In genomic region chr1:43936470-43937151, GRCh38 we compare ENCODE assay signal across 7 cellular contexts. TPM values are rescaled to one million over a fixed set of nuclear protein-coding genes. Genes with fewer than 3 reads are reported as not detected.
DNase-seq lines count a peak whose midpoint lies in the region; ATAC-seq, FAIRE-seq and TF ChIP-seq lines count a peak whose summit lies in the region.
"Had no signal": no experiment of that assay in that cellular context is flagged by ENCODE, and none has a peak within 500 bp of the region (broad histone marks: within the 10 kb centered on the region; RNA-seq: fewer than 3 reads in every experiment).

No MANE protein-coding gene starts in this region.

- H2AFZ ChIP-seq in GM23338 (no peak overlapping the region), HepG2 (ENCODE audit: low read length) (peak overlapping the region; percentile 50)

- WGBS in HepG2 (ENCODE audit: low lambda C conversion rate) = 10% methylated on average over 7 of the region's 49 CpGs

- H3K27me3 ChIP-seq in GM23338 (ENCODE audit: insufficient read depth) = peaks cover 8% of the 10 kb centered on the region
- H3K27me3 ChIP-seq in HepG2 (ENCODE audit: control insufficient read depth in 1 of 2, insufficient read depth in 2 of 2, low read length in 2 of 2) = no peaks in the 10 kb centered on the region

- CTCF ChIA-PET in HepG2 (lab: Yijun Ruan, JAX; ENCODE audit: low intra/inter-chr PET ratio, low total read pairs) = interaction anchor here (4.6 kb wide), 1 partner anchor 173 kb away, joined by 44 read pairs; no protein-coding TSS in a partner anchor

- BruUV-seq in HepG2 (replicated peaks; lab: Mats Ljungman, UMichigan) = no TSS peak

- TF ChIP-seq EP300 in HepG2 (IDR thresholded peaks at IDR 0.05; ENCODE audit: low read depth in 2 of 2, low read length in 2 of 2) = no peak
- TF ChIP-seq EP300 in HepG2 (CRISPR knock-in tag; IDR thresholded peaks at IDR 0.05; ENCODE audit: borderline replicate concordance) = no peak

- no peak for FAIRE-seq in HepG2 (lab: Jason Lieb, UNC)
- FAIRE-seq: TTC549 had no signal

- H3K36me3 ChIP-seq in GM23338 (ENCODE audit: insufficient read depth) (no peaks in the 10 kb centered on the region), HepG2 (replicated peaks in 1 of 2; ENCODE audit: control insufficient read depth in 1 of 2, insufficient read depth in 2 of 2, low read length in 2 of 2) (no peaks in the 10 kb centered on the region)

- H3K4me3 ChIP-seq in GM23338 = peak overlapping the region; percentile 70
- peak overlapping the region; percentile 50 to 84 (median 74) for H3K4me3 ChIP-seq in HepG2 (replicated peaks in 1 of 3; ENCODE audit: insufficient read depth in 1 of 3, low read depth in 2 of 3, low read length in 3 of 3)

- ATAC-seq in GM23338 = peak; percentile 18
- no peak for ATAC-seq in activated T-helper 17 cell treated with anti-CD3 and anti-CD28 coated beads, Interleukin-2, amount 50 U/mL, for 72 hours (replicated peaks)
- peak; percentile 54 for ATAC-seq in HepG2
- no peak for ATAC-seq in HG03045 (IDR thresholded peaks at IDR 0.05; ENCODE audit: unreplicated experiment)
- ATAC-seq in GM18519 (IDR thresholded peaks at IDR 0.05; ENCODE audit: low FRiP score, unreplicated experiment) = no peak

- DNase-seq in GM23338 (ENCODE audit: low spot score) (peak; percentile 85), HepG2 (ENCODE audit: low spot score) (peak; percentile 48), epidermal melanocyte (ENCODE audit: insufficient read length, low spot score) (no peak)

- peak overlapping the region; percentile 97 for H3K4me2 ChIP-seq in GM23338
- peak overlapping the region; percentile 99 for H3K4me2 ChIP-seq in HepG2 (ENCODE audit: low read depth, low read length)

- TF ChIP-seq POLR2A in HepG2 (IDR thresholded peaks at IDR 0.05; ENCODE audit: insufficient read depth in 1 of 2, low read depth in 2 of 2, low read length in 2 of 2) = peak; percentile 9 to 34; a peak in 1 of 4 replicates

- peaks cover 59% of the 10 kb centered on the region for H3K4me1 Mint-ChIP-seq in GM23338
- peaks cover 9% of the 10 kb centered on the region for H3K4me1 Mint-ChIP-seq in activated T-helper 17 cell treated with anti-CD3 and anti-CD28 coated beads, Interleukin-2, amount 50 U/mL, for 72 hours

- in situ Hi-C loops in HepG2 (cut with HindIII; ENCODE audit: extremely low pct_ligation_motif_present, low pct_unique_long_range_greater_than_20kb) = no loop called here

- TF ChIP-seq RAD21 in HepG2 (CRISPR knock-in tag; IDR thresholded peaks at IDR 0.05) = 0 out of 2 replicates have a peak, but pooled peaks have one; percentile 20

- no peak overlapping the region for H3K27ac Mint-ChIP-seq in GM23338
- no peak overlapping the region for H3K27ac Mint-ChIP-seq in activated T-helper 17 cell treated with anti-CD3 and anti-CD28 coated beads, Interleukin-2, amount 50 U/mL, for 72 hours

- peak overlapping the region; percentile 73 for H3K9ac ChIP-seq in HepG2 (ENCODE audit: insufficient read depth, low read depth, low read length)

- H3F3A ChIP-seq in GM23338 (replicated peaks; ENCODE audit: low read depth) = peaks cover 32% of the 10 kb centered on the region

- peak; percentile 49 to 51 for TF ChIP-seq CTCF in GM23338 (conservative IDR thresholded peaks at IDR 0.05; ENCODE audit: low read depth in 2 of 2)
- peak; percentile 51 for TF ChIP-seq CTCF in HepG2 (CRISPR knock-in tag; IDR thresholded peaks at IDR 0.05)

- no peaks in the 10 kb centered on the region for H3K9me3 ChIP-seq in HepG2 (ENCODE audit: low read length)

- peaks cover 4% of the 10 kb centered on the region; the same call in 1 of the 3 replicates for H3K36me3 Mint-ChIP-seq in GM23338 (ENCODE audit: low read depth)
- H3K36me3 Mint-ChIP-seq in activated T-helper 17 cell treated with anti-CD3 and anti-CD28 coated beads, Interleukin-2, amount 50 U/mL, for 72 hours (ENCODE audit: low read depth) = peaks cover 26% of the 10 kb centered on the region

- no peaks in the 10 kb centered on the region for H3K9me3 Mint-ChIP-seq in GM23338
- H3K9me3 Mint-ChIP-seq in activated T-helper 17 cell treated with anti-CD3 and anti-CD28 coated beads, Interleukin-2, amount 50 U/mL, for 72 hours = no peaks in the 10 kb centered on the region

- peaks cover 31% of the 10 kb centered on the region for H3K27me3 Mint-ChIP-seq in GM23338 (ENCODE audit: insufficient read depth, low read depth, poor library complexity)
- H3K27me3 Mint-ChIP-seq in activated T-helper 17 cell treated with anti-CD3 and anti-CD28 coated beads, Interleukin-2, amount 50 U/mL, for 72 hours = peaks cover 14% of the 10 kb centered on the region

- H3K4me1 ChIP-seq in GM23338 (ENCODE audit: insufficient read depth) (peaks cover 42% of the 10 kb centered on the region), HepG2 (ENCODE audit: insufficient read depth, low read length) (peaks cover 39% of the 10 kb centered on the region)

- no peaks in the 10 kb centered on the region for H3K9me2 ChIP-seq in GM23338 (ENCODE audit: insufficient read depth)

- intact Hi-C loops in HepG2 (cut with micrococcal nuclease; ENCODE audit: unreplicated experiment) = loop anchor here (1.0 to 10.0 kb wide), 2 partner anchors 10 to 98 kb away; partner anchors contain the start of genes IPO13 and SLC6A9

- POLR2A ChIA-PET in HepG2 (lab: Yijun Ruan, JAX) = interaction anchor here (1.3 to 4.3 kb wide), 5 partner anchors 11 to 287 kb away, joined by 5 to 38 read pairs (median 6); partner anchors contain the start of genes ATP6V0B, DPH2, IPO13 and KDM4A

- H4K20me1 ChIP-seq in GM23338 (replicated peaks; ENCODE audit: insufficient read depth) (peaks cover 16% of the 10 kb centered on the region), HepG2 (ENCODE audit: insufficient read depth, low read length) (no peaks in the 10 kb centered on the region)

- H3K27ac ChIP-seq in GM23338 (ENCODE audit: low read depth) (no peak overlapping the region), HepG2 (ENCODE audit: extremely low read length, insufficient read depth, low read length) (peak overlapping the region; percentile 57)

- H3K4me3 Mint-ChIP-seq in GM23338 = peak overlapping the region; percentile 81
- peak overlapping the region; percentile 29 for H3K4me3 Mint-ChIP-seq in activated T-helper 17 cell treated with anti-CD3 and anti-CD28 coated beads, Interleukin-2, amount 50 U/mL, for 72 hours

- 0 out of 2 replicates have a peak, but pooled peaks cover 7% of the 10 kb centered on the region for H3K79me2 ChIP-seq in GM23338 (replicated peaks; ENCODE audit: insufficient read depth)
- H3K79me2 ChIP-seq in HepG2 (ENCODE audit: insufficient read depth, low read length) = no peaks in the 10 kb centered on the region

RNA-seq across cellular contexts. Expression of gene ARTN, which starts 3.0 kb away (rescaled TPM):
- total RNA-seq in GM23338 (2014; rRNA removed; shearing (Covaris generic)) = 10.4 and 35.7 TPM in 2 replicates
- 6.7 and 7.6 TPM in 2 replicates for polyA plus RNA-seq in GM23338 (2016; fragmentation: Nextera tagmentation; extraction: Ambion mirVana)
- total RNA-seq in activated T-helper 17 cell treated with anti-CD3 and anti-CD28 coated beads, Interleukin-2, amount 50 U/mL, for 72 hours = under 1 TPM in 1 of 2 donors, not detected in 1; 0.32 TPM
- total RNA-seq in HepG2 (2016; rRNA removed; fragmentation: Illumina TruSeq; extraction: Trizol) = 0.62 TPM in 1 of 2 replicates, not detected in the other
- total RNA-seq in HepG2 (2016; cell fraction: cytosol; rRNA removed; fragmentation: Illumina TruSeq; extraction: Trizol; ENCODE audit: low read depth) = 0.40 and 0.62 TPM in 2 replicates
- 0.24 and 0.61 TPM in 2 replicates for total RNA-seq in HepG2 (2016; cell fraction: insoluble cytoplasmic fraction; rRNA removed; fragmentation: Illumina TruSeq; extraction: Trizol)
- 0.28 and 0.55 TPM in 2 replicates for total RNA-seq in HepG2 (2016; cell fraction: membrane; rRNA removed; fragmentation: Illumina TruSeq; extraction: Trizol)
- total RNA-seq in HepG2 (2016; cell fraction: nucleus; rRNA removed; fragmentation: Illumina TruSeq; extraction: Trizol) = 0.62 and 0.81 TPM in 2 replicates
- 0.11 and 0.21 TPM in 2 replicates for polyA plus RNA-seq in HepG2 (2011; rRNA removed)
- 0.05 and 0.07 TPM in 2 replicates for polyA plus RNA-seq in HepG2 (2011; cell fraction: cytosol; rRNA removed)
- 1.3 and 1.4 TPM in 2 replicates for polyA plus RNA-seq in HepG2 (2011; cell fraction: nucleus; rRNA removed)
- 0.12 and 0.28 TPM in 2 replicates for polyA plus RNA-seq in HepG2 (2012)
- 0.10 TPM in 2 replicates for polyA plus RNA-seq in HepG2 (2016; cell fraction: cytosol; fragmentation: Illumina TruSeq; extraction: Trizol; ENCODE audit: low read depth)
- 0.43 TPM in 1 of 2 replicates, not detected in the other for polyA plus RNA-seq in HepG2 (2016; cell fraction: insoluble cytoplasmic fraction; fragmentation: Illumina TruSeq; extraction: Trizol; ENCODE audit: low read depth)
- polyA plus RNA-seq in HepG2 (2016; cell fraction: membrane; fragmentation: Illumina TruSeq; extraction: Trizol; ENCODE audit: low read depth) = 0.29 and 0.33 TPM in 2 replicates
- 0.81 and 2.0 TPM in 2 replicates for polyA plus RNA-seq in HepG2 (2016; cell fraction: nucleus; fragmentation: Illumina TruSeq; extraction: Trizol; ENCODE audit: insufficient read depth, low read depth)
- polyA minus RNA-seq in HepG2 (2011; rRNA and poly(A)+ RNA removed; ENCODE audit: low replicate concordance) = 0.44 and 1.7 TPM in 2 replicates
- polyA minus RNA-seq in HepG2 (2011; cell fraction: cytosol; rRNA and poly(A)+ RNA removed) = not detected in 2 replicates
- polyA minus RNA-seq in HepG2 (2011; cell fraction: nucleus; rRNA and poly(A)+ RNA removed) = 0.62 and 0.77 TPM in 2 replicates

RNA-seq across cellular contexts. Expression of gene IPO13, which starts 10.1 kb away (rescaled TPM):
- total RNA-seq in GM23338 (2014; rRNA removed; shearing (Covaris generic)) = 17.9 and 22.8 TPM in 2 replicates
- 10.4 and 12.5 TPM in 2 replicates for polyA plus RNA-seq in GM23338 (2016; fragmentation: Nextera tagmentation; extraction: Ambion mirVana)
- total RNA-seq in activated T-helper 17 cell treated with anti-CD3 and anti-CD28 coated beads, Interleukin-2, amount 50 U/mL, for 72 hours = 10 to 100 TPM in 1 of 2 donors, 1 to 10 TPM in 1; 9.4 to 26.5 TPM
- 14.3 and 15.6 TPM in 2 replicates for total RNA-seq in HepG2 (2016; rRNA removed; fragmentation: Illumina TruSeq; extraction: Trizol)
- 2.4 and 3.1 TPM in 2 replicates for total RNA-seq in HepG2 (2016; cell fraction: cytosol; rRNA removed; fragmentation: Illumina TruSeq; extraction: Trizol; ENCODE audit: low read depth)
- 13.4 and 14.4 TPM in 2 replicates for total RNA-seq in HepG2 (2016; cell fraction: insoluble cytoplasmic fraction; rRNA removed; fragmentation: Illumina TruSeq; extraction: Trizol)
- 5.8 and 6.8 TPM in 2 replicates for total RNA-seq in HepG2 (2016; cell fraction: membrane; rRNA removed; fragmentation: Illumina TruSeq; extraction: Trizol)
- total RNA-seq in HepG2 (2016; cell fraction: nucleus; rRNA removed; fragmentation: Illumina TruSeq; extraction: Trizol) = 15.1 and 20.1 TPM in 2 replicates
- 12.9 and 15.0 TPM in 2 replicates for polyA plus RNA-seq in HepG2 (2011; rRNA removed)
- 11.2 and 12.8 TPM in 2 replicates for polyA plus RNA-seq in HepG2 (2011; cell fraction: cytosol; rRNA removed)
- polyA plus RNA-seq in HepG2 (2011; cell fraction: nucleus; rRNA removed) = 43.8 and 47.3 TPM in 2 replicates
- 9.7 and 11.8 TPM in 2 replicates for polyA plus RNA-seq in HepG2 (2012)
- 2.2 and 2.4 TPM in 2 replicates for polyA plus RNA-seq in HepG2 (2016; cell fraction: cytosol; fragmentation: Illumina TruSeq; extraction: Trizol; ENCODE audit: low read depth)
- 14.5 and 14.6 TPM in 2 replicates for polyA plus RNA-seq in HepG2 (2016; cell fraction: insoluble cytoplasmic fraction; fragmentation: Illumina TruSeq; extraction: Trizol; ENCODE audit: low read depth)
- 3.4 and 5.4 TPM in 2 replicates for polyA plus RNA-seq in HepG2 (2016; cell fraction: membrane; fragmentation: Illumina TruSeq; extraction: Trizol; ENCODE audit: low read depth)
- 47.0 and 47.3 TPM in 2 replicates for polyA plus RNA-seq in HepG2 (2016; cell fraction: nucleus; fragmentation: Illumina TruSeq; extraction: Trizol; ENCODE audit: insufficient read depth, low read depth)
- 37.2 and 43.4 TPM in 2 replicates for polyA minus RNA-seq in HepG2 (2011; rRNA and poly(A)+ RNA removed; ENCODE audit: low replicate concordance)
- 8.7 and 12.3 TPM in 2 replicates for polyA minus RNA-seq in HepG2 (2011; cell fraction: cytosol; rRNA and poly(A)+ RNA removed)
- 9.8 and 11.1 TPM in 2 replicates for polyA minus RNA-seq in HepG2 (2011; cell fraction: nucleus; rRNA and poly(A)+ RNA removed)

RNA-seq across cellular contexts. Expression of gene DPH2, which starts 33.2 kb away (rescaled TPM):
- 68.2 and 90.3 TPM in 2 replicates for total RNA-seq in GM23338 (2014; rRNA removed; shearing (Covaris generic))
- polyA plus RNA-seq in GM23338 (2016; fragmentation: Nextera tagmentation; extraction: Ambion mirVana) = 32.1 and 35.6 TPM in 2 replicates
- total RNA-seq in activated T-helper 17 cell treated with anti-CD3 and anti-CD28 coated beads, Interleukin-2, amount 50 U/mL, for 72 hours = 10 to 100 TPM; 24.7 to 59.4 TPM
- 38.3 and 40.5 TPM in 2 replicates for total RNA-seq in HepG2 (2016; rRNA removed; fragmentation: Illumina TruSeq; extraction: Trizol)
- total RNA-seq in HepG2 (2016; cell fraction: cytosol; rRNA removed; fragmentation: Illumina TruSeq; extraction: Trizol; ENCODE audit: low read depth) = 15.2 TPM in 2 replicates
- 33.0 and 37.1 TPM in 2 replicates for total RNA-seq in HepG2 (2016; cell fraction: insoluble cytoplasmic fraction; rRNA removed; fragmentation: Illumina TruSeq; extraction: Trizol)
- 43.0 and 46.2 TPM in 2 replicates for total RNA-seq in HepG2 (2016; cell fraction: membrane; rRNA removed; fragmentation: Illumina TruSeq; extraction: Trizol)
- total RNA-seq in HepG2 (2016; cell fraction: nucleus; rRNA removed; fragmentation: Illumina TruSeq; extraction: Trizol) = 21.9 and 28.3 TPM in 2 replicates
- 32.2 and 39.3 TPM in 2 replicates for polyA plus RNA-seq in HepG2 (2011; rRNA removed)
- 29.8 and 30.1 TPM in 2 replicates for polyA plus RNA-seq in HepG2 (2011; cell fraction: cytosol; rRNA removed)
- polyA plus RNA-seq in HepG2 (2011; cell fraction: nucleus; rRNA removed) = 143 and 148 TPM in 2 replicates
- 16.3 and 20.7 TPM in 2 replicates for polyA plus RNA-seq in HepG2 (2012)
- polyA plus RNA-seq in HepG2 (2016; cell fraction: cytosol; fragmentation: Illumina TruSeq; extraction: Trizol; ENCODE audit: low read depth) = 16.6 and 18.7 TPM in 2 replicates
- 33.1 and 38.5 TPM in 2 replicates for polyA plus RNA-seq in HepG2 (2016; cell fraction: insoluble cytoplasmic fraction; fragmentation: Illumina TruSeq; extraction: Trizol; ENCODE audit: low read depth)
- 41.7 and 43.1 TPM in 2 replicates for polyA plus RNA-seq in HepG2 (2016; cell fraction: membrane; fragmentation: Illumina TruSeq; extraction: Trizol; ENCODE audit: low read depth)
- polyA plus RNA-seq in HepG2 (2016; cell fraction: nucleus; fragmentation: Illumina TruSeq; extraction: Trizol; ENCODE audit: insufficient read depth, low read depth) = 50.3 and 52.5 TPM in 2 replicates
- 71.2 and 144 TPM in 2 replicates for polyA minus RNA-seq in HepG2 (2011; rRNA and poly(A)+ RNA removed; ENCODE audit: low replicate concordance)
- 10.3 and 13.5 TPM in 2 replicates for polyA minus RNA-seq in HepG2 (2011; cell fraction: cytosol; rRNA and poly(A)+ RNA removed)
- polyA minus RNA-seq in HepG2 (2011; cell fraction: nucleus; rRNA and poly(A)+ RNA removed) = 36.7 and 43.0 TPM in 2 replicates

RNA-seq across cellular contexts. Expression of gene ATP6V0B, which starts 38.1 kb away (rescaled TPM):
- 112 and 116 TPM in 2 replicates for total RNA-seq in GM23338 (2014; rRNA removed; shearing (Covaris generic))
- polyA plus RNA-seq in GM23338 (2016; fragmentation: Nextera tagmentation; extraction: Ambion mirVana) (142 and 149 TPM in 2 replicates), HepG2 (2011; rRNA removed) (157 and 169 TPM in 2 replicates)
- 100 to 1,000 TPM in 1 of 2 donors, 10 to 100 TPM in 1; 80.1 to 183 TPM for total RNA-seq in activated T-helper 17 cell treated with anti-CD3 and anti-CD28 coated beads, Interleukin-2, amount 50 U/mL, for 72 hours
- total RNA-seq in HepG2 (2016; rRNA removed; fragmentation: Illumina TruSeq; extraction: Trizol) = 76.4 and 161 TPM in 2 replicates
- total RNA-seq in HepG2 (2016; cell fraction: cytosol; rRNA removed; fragmentation: Illumina TruSeq; extraction: Trizol; ENCODE audit: low read depth) = 117 and 155 TPM in 2 replicates
- 83.5 and 169 TPM in 2 replicates for total RNA-seq in HepG2 (2016; cell fraction: insoluble cytoplasmic fraction; rRNA removed; fragmentation: Illumina TruSeq; extraction: Trizol)
- 125 and 145 TPM in 2 replicates for total RNA-seq in HepG2 (2016; cell fraction: membrane; rRNA removed; fragmentation: Illumina TruSeq; extraction: Trizol)
- total RNA-seq in HepG2 (2016; cell fraction: nucleus; rRNA removed; fragmentation: Illumina TruSeq; extraction: Trizol) = 134 and 145 TPM in 2 replicates
- polyA plus RNA-seq in HepG2 (2011; cell fraction: cytosol; rRNA removed) = 171 and 212 TPM in 2 replicates
- 191 and 208 TPM in 2 replicates for polyA plus RNA-seq in HepG2 (2011; cell fraction: nucleus; rRNA removed)
- 45.1 and 96.9 TPM in 2 replicates for polyA plus RNA-seq in HepG2 (2012)
- 104 and 146 TPM in 2 replicates for polyA plus RNA-seq in HepG2 (2016; cell fraction: cytosol; fragmentation: Illumina TruSeq; extraction: Trizol; ENCODE audit: low read depth)
- 64.0 and 66.5 TPM in 2 replicates for polyA plus RNA-seq in HepG2 (2016; cell fraction: insoluble cytoplasmic fraction; fragmentation: Illumina TruSeq; extraction: Trizol; ENCODE audit: low read depth)
- polyA plus RNA-seq in HepG2 (2016; cell fraction: membrane; fragmentation: Illumina TruSeq; extraction: Trizol; ENCODE audit: low read depth) = 95.1 and 113 TPM in 2 replicates
- 218 and 233 TPM in 2 replicates for polyA plus RNA-seq in HepG2 (2016; cell fraction: nucleus; fragmentation: Illumina TruSeq; extraction: Trizol; ENCODE audit: insufficient read depth, low read depth)
- polyA minus RNA-seq in HepG2 (2011; rRNA and poly(A)+ RNA removed; ENCODE audit: low replicate concordance) = 161 and 288 TPM in 2 replicates
- polyA minus RNA-seq in HepG2 (2011; cell fraction: cytosol; rRNA and poly(A)+ RNA removed) = 33.1 and 37.3 TPM in 2 replicates
- 51.0 and 60.8 TPM in 2 replicates for polyA minus RNA-seq in HepG2 (2011; cell fraction: nucleus; rRNA and poly(A)+ RNA removed)

RNA-seq across cellular contexts. Expression of gene B4GALT2, which starts 42.4 kb away (rescaled TPM):
- total RNA-seq in GM23338 (2014; rRNA removed; shearing (Covaris generic)) = 52.7 and 63.1 TPM in 2 replicates
- polyA plus RNA-seq in GM23338 (2016; fragmentation: Nextera tagmentation; extraction: Ambion mirVana) = 22.4 and 22.8 TPM in 2 replicates
- 10 to 100 TPM; 18.5 to 34.4 TPM for total RNA-seq in activated T-helper 17 cell treated with anti-CD3 and anti-CD28 coated beads, Interleukin-2, amount 50 U/mL, for 72 hours
- 56.5 and 78.0 TPM in 2 replicates for total RNA-seq in HepG2 (2016; rRNA removed; fragmentation: Illumina TruSeq; extraction: Trizol)
- total RNA-seq in HepG2 (2016; cell fraction: cytosol; rRNA removed; fragmentation: Illumina TruSeq; extraction: Trizol; ENCODE audit: low read depth) = 81.0 and 86.5 TPM in 2 replicates
- 57.1 and 86.7 TPM in 2 replicates for total RNA-seq in HepG2 (2016; cell fraction: insoluble cytoplasmic fraction; rRNA removed; fragmentation: Illumina TruSeq; extraction: Trizol)
- total RNA-seq in HepG2 (2016; cell fraction: membrane; rRNA removed; fragmentation: Illumina TruSeq; extraction: Trizol) = 144 and 151 TPM in 2 replicates
- total RNA-seq in HepG2 (2016; cell fraction: nucleus; rRNA removed; fragmentation: Illumina TruSeq; extraction: Trizol) = 42.0 and 49.7 TPM in 2 replicates
- 41.9 and 57.0 TPM in 2 replicates for polyA plus RNA-seq in HepG2 (2011; rRNA removed)
- polyA plus RNA-seq in HepG2 (2011; cell fraction: cytosol; rRNA removed) = 39.2 and 66.4 TPM in 2 replicates
- 53.0 and 54.3 TPM in 2 replicates for polyA plus RNA-seq in HepG2 (2011; cell fraction: nucleus; rRNA removed)
- 40.1 and 41.5 TPM in 2 replicates for polyA plus RNA-seq in HepG2 (2012)
- polyA plus RNA-seq in HepG2 (2016; cell fraction: cytosol; fragmentation: Illumina TruSeq; extraction: Trizol; ENCODE audit: low read depth) = 96.5 and 101 TPM in 2 replicates
- 67.6 and 73.0 TPM in 2 replicates for polyA plus RNA-seq in HepG2 (2016; cell fraction: insoluble cytoplasmic fraction; fragmentation: Illumina TruSeq; extraction: Trizol; ENCODE audit: low read depth)
- 132 and 145 TPM in 2 replicates for polyA plus RNA-seq in HepG2 (2016; cell fraction: membrane; fragmentation: Illumina TruSeq; extraction: Trizol; ENCODE audit: low read depth)
- polyA plus RNA-seq in HepG2 (2016; cell fraction: nucleus; fragmentation: Illumina TruSeq; extraction: Trizol; ENCODE audit: insufficient read depth, low read depth) = 86.0 and 90.4 TPM in 2 replicates
- polyA minus RNA-seq in HepG2 (2011; rRNA and poly(A)+ RNA removed; ENCODE audit: low replicate concordance) = 52.0 and 94.8 TPM in 2 replicates
- 24.3 and 27.3 TPM in 2 replicates for polyA minus RNA-seq in HepG2 (2011; cell fraction: cytosol; rRNA and poly(A)+ RNA removed)
- polyA minus RNA-seq in HepG2 (2011; cell fraction: nucleus; rRNA and poly(A)+ RNA removed) = 13.7 and 15.8 TPM in 2 replicates

Comparison
In these comparisons a context has a peak if more than half of its experiments do, and no peak if none do; other contexts are left out.
1. ATAC-seq: peak in GM23338 (single experiment) and HepG2 (single experiment); none in activated T-helper 17 cell treated with anti-CD3 and anti-CD28 coated beads, Interleukin-2, amount 50 U/mL, for 72 hours (single experiment), HG03045 (single experiment) and GM18519 (single experiment).